Comparison of ENCODE assay signal across 8 cellular contexts in the genomic region with DNA sequence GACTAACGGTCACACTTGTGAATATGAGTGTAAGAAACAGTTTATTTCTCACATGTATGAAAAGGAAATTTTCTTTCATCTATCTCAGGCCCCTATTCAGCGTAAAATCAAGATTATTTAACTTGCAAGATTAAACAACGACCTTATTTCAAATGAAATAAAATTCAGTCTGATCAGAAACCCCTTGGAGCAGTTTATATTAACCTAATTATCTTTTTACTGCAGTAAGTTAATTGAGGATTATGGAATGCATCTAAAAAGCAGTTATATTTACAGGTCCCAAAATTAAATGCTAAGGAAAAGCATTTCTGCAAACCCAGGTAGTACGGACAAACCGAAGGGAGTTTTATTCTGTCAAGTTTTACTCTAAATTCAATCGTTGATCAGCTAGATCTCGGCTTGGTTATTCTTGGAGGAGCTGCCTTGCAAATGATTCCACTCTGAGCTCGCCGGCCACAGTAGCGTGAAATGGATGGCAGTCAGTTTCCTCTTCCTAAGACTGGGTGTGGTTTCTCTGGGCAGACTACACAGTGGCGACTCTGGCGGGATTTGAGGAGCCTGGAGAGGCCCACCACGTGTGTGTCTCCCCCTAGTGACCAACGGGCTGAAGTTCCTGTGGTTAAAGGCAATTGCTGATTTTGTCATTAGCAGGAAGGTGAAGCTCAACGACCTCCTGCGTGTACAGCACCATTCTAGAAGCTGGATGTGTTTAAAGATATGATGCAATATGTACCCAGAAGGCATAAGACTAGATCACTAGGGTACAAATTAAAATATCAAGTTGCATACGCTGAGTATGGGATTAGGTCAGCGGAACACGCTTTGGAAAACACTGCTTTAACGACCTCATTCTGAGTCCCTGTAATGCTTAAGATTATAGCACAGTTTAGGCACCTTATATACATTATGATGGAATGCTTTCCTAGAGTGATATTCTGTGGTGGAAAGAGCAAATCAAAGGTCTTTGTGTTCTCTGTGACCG. TPM values are rescaled to one million over a fixed set of nuclear protein-coding genes. Genes with fewer than 3 reads are reported as not detected.
DNase-seq lines count a peak whose midpoint lies in the region; ATAC-seq, FAIRE-seq and TF ChIP-seq lines count a peak whose summit lies in the region.

No MANE protein-coding gene starts in this region.

- no peaks in the 10 kb centered on the region for H3K27me3 ChIP-seq in endothelial cell of umbilical vein (ENCODE audit: control insufficient read depth in 2 of 2, insufficient read depth in 2 of 2, low read length in 2 of 2)

- H3K27ac ChIP-seq in endothelial cell of umbilical vein (ENCODE audit: insufficient read depth, low read depth, low read length): peak overlapping the region; percentile 91

- in situ Hi-C loops in Caki2 (cut with HindIII; ENCODE audit: low pct_unique_long_range_greater_than_20kb, low sequenced_read_pairs): no loop called here

- H4K20me1 ChIP-seq in endothelial cell of umbilical vein (replicated peaks; ENCODE audit: control insufficient read depth, extremely low read depth, insufficient read depth, low read length): no peaks in the 10 kb centered on the region

- peak overlapping the region; percentile 49 to 91 (median 69) for H3K4me3 ChIP-seq in endothelial cell of umbilical vein (replicated peaks in 1 of 3; ENCODE audit: insufficient read depth in 1 of 3, low read depth in 1 of 3, low read length in 3 of 3)

- POLR2A ChIA-PET in endothelial cell of umbilical vein (lab: Charles Lee): interaction anchor here (0.5 to 2.7 kb wide), 6 partner anchors 10 to 303 kb away, joined by 3 to 15 read pairs (median 4); a partner anchor contains a TSS

- no peaks in the 10 kb centered on the region for H3K9me1 ChIP-seq in endothelial cell of umbilical vein (replicated peaks; ENCODE audit: control insufficient read depth, extremely low read depth, insufficient read depth, low read length)

- H3K79me2 ChIP-seq in endothelial cell of umbilical vein (ENCODE audit: control insufficient read depth, insufficient read depth, low read length): no peaks in the 10 kb centered on the region

- dilution Hi-C loops in endothelial cell of umbilical vein (cut with MboI; ENCODE audit: extremely low pct_ligation_motif_present, low sequenced_read_pairs): no loop called here

- peak; percentile 86 for TF ChIP-seq POLR2A in endothelial cell of umbilical vein (IDR thresholded peaks at IDR 0.05; ENCODE audit: low read depth, low read length)

- CTCF ChIA-PET in endothelial cell of umbilical vein (lab: Charles Lee): interaction anchor here (0.6 to 5.3 kb wide), 54 partner anchors 9 to 432 kb away, joined by 3 to 122 read pairs (median 5); a partner anchor contains a TSS

- TF ChIP-seq CTCF in endothelial cell of umbilical vein (IDR thresholded peaks at IDR 0.05; ENCODE audit: extremely low read depth in 1 of 2, insufficient read depth in 1 of 2, low read depth in 1 of 2, low read length in 2 of 2): peak; percentile 90 to 94

- peaks cover 13% of the 10 kb centered on the region for H3K4me1 ChIP-seq in endothelial cell of umbilical vein (ENCODE audit: control insufficient read depth, extremely low read depth, insufficient read depth, low read length)

- TSS peak; percentile 80 for BruUV-seq in endothelial cell of umbilical vein (replicated peaks; lab: Mats Ljungman, UMichigan)

- intact Hi-C loops in endothelial cell of umbilical vein (cut with micrococcal nuclease): loop anchor here (1.0 to 5.0 kb wide), 8 partner anchors 17 to 432 kb away; a partner anchor contains a TSS

- peak overlapping the region; percentile 93 for H3K4me2 ChIP-seq in endothelial cell of umbilical vein (ENCODE audit: insufficient read depth, low read length)

- FAIRE-seq in endothelial cell of umbilical vein (lab: Jason Lieb, UNC): peak; percentile 91

- H3K9ac ChIP-seq in endothelial cell of umbilical vein (replicated peaks; ENCODE audit: extremely low read depth, insufficient read depth, low read length): peak overlapping the region; percentile 95

- ATAC-seq in GM19468 (IDR thresholded peaks at IDR 0.05; ENCODE audit: extremely low read depth, unreplicated experiment): peak; percentile 87

- no peaks in the 10 kb centered on the region for H3K9me3 ChIP-seq in endothelial cell of umbilical vein (replicated peaks; ENCODE audit: control insufficient read depth, insufficient read depth, low read length)

- H2AFZ ChIP-seq in endothelial cell of umbilical vein (ENCODE audit: low read depth, low read length): peak overlapping the region; percentile 84

- H3K36me3 ChIP-seq in endothelial cell of umbilical vein (ENCODE audit: control insufficient read depth in 2 of 2, extremely low read depth in 1 of 2, insufficient read depth in 2 of 2, low read length in 2 of 2): peaks cover 0 to 2% of the 10 kb centered on the region in 2 experiments

- DNase-seq in Caki2 (ENCODE audit: low read depth): peak; percentile 87
- DNase-seq in HS-5 (ENCODE audit: low read depth): peak; percentile 92
- peak; percentile 96 to 98 for DNase-seq in NOMO-1 (lab: John Stamatoyannopoulos, UW; ENCODE audit: unreplicated experiment in 2 of 2)
- peak; percentile 31 for DNase-seq in activated CD8-positive, alpha-beta memory T cell treated with anti-CD3 and anti-CD28 coated beads, Interleukin-2, amount 50 U/mL, for 1 hour (ENCODE audit: extremely low read depth)
- peak; percentile 94 for DNase-seq in endothelial cell of umbilical vein (ENCODE audit: low read depth, low spot score)
- peak; percentile 87 for DNase-seq in midbrain (lab: John Stamatoyannopoulos, UW)
- peak; percentile 53 to 59 for DNase-seq in stimulated activated CD8-positive, alpha-beta memory T cell treated with anti-CD3 and anti-CD28 coated beads, Interleukin-2, amount 100 ng/mL, for 1 hour (ENCODE audit: low read depth in 2 of 2)

TF ChIP-seq in endothelial cell of umbilical vein, 7 proteins besides CTCF, POLR2A, EP300 and RAD21:
- TF ChIP-seq FOS (IDR thresholded peaks at IDR 0.05; ENCODE audit: borderline replicate concordance, insufficient read depth, low read length): no peak
- TF ChIP-seq, protein P1, sequence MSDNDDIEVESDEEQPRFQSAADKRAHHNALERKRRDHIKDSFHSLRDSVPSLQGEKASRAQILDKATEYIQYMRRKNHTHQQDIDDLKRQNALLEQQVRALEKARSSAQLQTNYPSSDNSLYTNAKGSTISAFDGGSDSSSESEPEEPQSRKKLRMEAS (IDR thresholded peaks at IDR 0.05; ENCODE audit: insufficient read depth, insufficient read length): peak; percentile 62
- peak; percentile 54 for TF ChIP-seq POLR2AphosphoS5 (IDR thresholded peaks at IDR 0.05; ENCODE audit: insufficient read depth, low read depth, low read length)
- TF ChIP-seq MYC (IDR thresholded peaks at IDR 0.05; ENCODE audit: low read depth, low read length): no peak
- no peak for TF ChIP-seq JUN (IDR thresholded peaks at IDR 0.05; ENCODE audit: borderline replicate concordance, insufficient read depth, insufficient read length, low read depth)
TF ChIP-seq in endothelial cell of umbilical vein: peak in this region for 2.

RNA-seq across cellular contexts. Expression of a gene that starts 36.4 kb away (rescaled TPM):
- 94.4 and 98.5 TPM in 2 replicates for total RNA-seq in Caki2 (2014; rRNA removed; shearing (Covaris generic); ENCODE audit: low replicate concordance)
- 42.4 and 46.6 TPM in 2 replicates for total RNA-seq in endothelial cell of umbilical vein
- polyA plus RNA-seq in endothelial cell of umbilical vein: 25.8 and 31.0 TPM in 2 replicates
- 29.8 and 34.6 TPM in 2 replicates for polyA plus RNA-seq in endothelial cell of umbilical vein (2011; cell fraction: cytosol; rRNA removed)
- polyA plus RNA-seq in endothelial cell of umbilical vein (2011; cell fraction: nucleus; rRNA removed): 45.7 and 47.9 TPM in 2 replicates
- polyA plus RNA-seq in endothelial cell of umbilical vein (2012): 32.8 and 38.2 TPM in 2 replicates
- polyA minus RNA-seq in endothelial cell of umbilical vein: 30.4 and 39.6 TPM in 2 replicates
- 16.0 TPM for polyA minus RNA-seq in endothelial cell of umbilical vein (2011; cell fraction: cytosol; rRNA and poly(A)+ RNA removed)
- 67.9 and 68.7 TPM in 2 replicates for polyA minus RNA-seq in endothelial cell of umbilical vein (2011; cell fraction: nucleus; rRNA and poly(A)+ RNA removed)

RNA-seq across cellular contexts. Expression of a gene that starts 36.6 kb away (rescaled TPM):
- total RNA-seq in Caki2 (2014; rRNA removed; shearing (Covaris generic); ENCODE audit: low replicate concordance): 0.64 and 4.7 TPM in 2 replicates
- 1.4 and 1.8 TPM in 2 replicates for total RNA-seq in endothelial cell of umbilical vein
- 1.3 TPM in 2 replicates for polyA plus RNA-seq in endothelial cell of umbilical vein
- 0.36 and 0.61 TPM in 2 replicates for polyA plus RNA-seq in endothelial cell of umbilical vein (2011; cell fraction: cytosol; rRNA removed)
- polyA plus RNA-seq in endothelial cell of umbilical vein (2011; cell fraction: nucleus; rRNA removed): 9.7 and 13.0 TPM in 2 replicates
- polyA plus RNA-seq in endothelial cell of umbilical vein (2012): 1.1 and 1.3 TPM in 2 replicates
- 2.5 and 2.6 TPM in 2 replicates for polyA minus RNA-seq in endothelial cell of umbilical vein
- polyA minus RNA-seq in endothelial cell of umbilical vein (2011; cell fraction: cytosol; rRNA and poly(A)+ RNA removed): not detected
- 3.0 and 3.9 TPM in 2 replicates for polyA minus RNA-seq in endothelial cell of umbilical vein (2011; cell fraction: nucleus; rRNA and poly(A)+ RNA removed)

Comparison
In these comparisons a context has a peak if more than half of its experiments do, and no peak if none do; other contexts are left out.
1. Peak in every context shown above with its lines: DNase-seq, ATAC-seq, H3K4me3 ChIP-seq and H3K27ac ChIP-seq.
2. DNase-seq: peak in every context shown above with its lines; median percentile 97 in NOMO-1; 94 in endothelial cell of umbilical vein; 92 in HS-5; 87 in Caki2; 87 in midbrain; 56 in stimulated activated CD8-positive, alpha-beta memory T cell treated with anti-CD3 and anti-CD28 coated beads, Interleukin-2, amount 100 ng/mL, for 1 hour; 31 in activated CD8-positive, alpha-beta memory T cell treated with anti-CD3 and anti-CD28 coated beads, Interleukin-2, amount 50 U/mL, for 1 hour.